Comparison of ENCODE assay signal across 1 cellular context in the genomic region with DNA sequence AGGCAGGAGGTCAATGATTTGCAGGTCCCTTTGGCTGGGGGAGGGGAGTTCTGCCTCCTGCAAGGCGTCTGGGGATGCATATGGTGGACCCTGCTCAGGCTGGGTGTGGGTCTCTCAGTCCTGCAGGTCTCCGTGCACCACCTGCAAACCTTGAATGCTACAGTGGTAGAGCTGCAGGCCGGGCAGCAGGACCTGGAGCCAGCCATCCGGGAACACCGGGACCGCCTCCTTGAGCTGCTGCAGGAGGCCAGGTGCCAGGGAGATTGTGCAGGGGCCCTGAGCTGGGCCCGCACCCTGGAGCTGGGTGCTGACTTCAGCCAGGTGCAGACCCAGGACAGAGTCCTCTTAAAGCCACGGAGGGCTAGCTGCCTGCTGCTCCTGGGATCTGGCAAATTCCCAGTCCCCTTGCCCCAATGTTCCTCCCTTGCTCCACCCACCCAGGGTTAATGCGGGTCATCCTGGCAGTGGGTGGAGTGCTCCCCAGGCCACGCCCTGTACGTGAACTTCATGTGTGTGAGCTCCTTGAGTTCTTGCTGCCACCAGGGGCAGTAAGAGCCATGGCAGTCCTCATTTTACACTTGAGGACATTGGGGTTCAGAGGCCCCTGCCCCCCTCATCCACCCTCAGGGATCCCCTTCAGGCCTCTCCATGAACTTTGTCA.
TF ChIP-seq lines count a peak whose summit lies in the region.

No MANE protein-coding gene starts in this region.

TF ChIP-seq in H1, 55 proteins besides CTCF, POLR2A, EP300 and RAD21 (continued from another document):
- TF ChIP-seq RNF2 (IDR thresholded peaks at IDR 0.05; ENCODE audit: borderline replicate concordance, low read depth, low read length, missing control alignments, poor library complexity, severe bottlenecking), result no peak
- no peak for TF ChIP-seq TEAD4 (IDR thresholded peaks at IDR 0.05; ENCODE audit: low read depth, low read length)
- TF ChIP-seq POU5F1 (IDR thresholded peaks at IDR 0.05; ENCODE audit: low read depth, low read length), result no peak
- TF ChIP-seq POLR2AphosphoS5 (IDR thresholded peaks at IDR 0.05; ENCODE audit: low read depth, low read length), result no peak
- no peak for TF ChIP-seq TAF1 (IDR thresholded peaks at IDR 0.05; ENCODE audit: low read depth, low read length)
- TF ChIP-seq SAP30 (IDR thresholded peaks at IDR 0.05; ENCODE audit: insufficient read depth, insufficient replicate concordance, low read length), result no peak
- no peak for TF ChIP-seq MAX (IDR thresholded peaks at IDR 0.05)
- no peak for TF ChIP-seq MAFK (IDR thresholded peaks at IDR 0.05; ENCODE audit: low read depth, low read length)
- no peak for TF ChIP-seq SIX5 (IDR thresholded peaks at IDR 0.05; ENCODE audit: low read depth, low read length)
